In the genomic region with DNA sequence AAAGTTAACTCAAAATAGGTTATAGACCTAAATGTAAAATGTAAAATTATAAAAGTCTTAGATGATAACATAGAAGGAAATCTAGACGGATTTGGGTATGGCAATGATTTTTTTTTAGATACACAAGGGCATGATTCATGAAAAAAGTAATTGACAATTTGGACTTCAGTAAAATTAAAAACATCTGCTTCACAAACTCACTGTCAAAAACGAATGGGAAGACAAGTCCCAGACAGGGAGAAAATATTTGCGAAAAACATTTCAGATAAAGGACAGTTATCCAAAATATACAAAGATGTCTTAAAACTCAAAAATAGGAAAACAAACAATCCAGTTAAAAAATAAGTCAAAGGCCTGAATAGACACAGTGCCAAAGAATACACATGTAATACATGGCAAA, we compare ENCODE assay signal across 31 cellular contexts. TPM values are rescaled to one million over a fixed set of nuclear protein-coding genes. Genes with fewer than 3 reads are reported as not detected.
"Had no signal": no experiment of that assay in that cellular context is flagged by ENCODE, and none has a peak within 500 bp of the region (broad histone marks: within the 10 kb centered on the region; RNA-seq: fewer than 3 reads in every experiment).

No MANE protein-coding gene starts in this region.

- H3K4me3 ChIP-seq: coronary artery, esophagus muscularis mucosa, gastroesophageal sphincter, heart right ventricle had no signal

- H3K4me1 ChIP-seq: esophagus muscularis mucosa, gastroesophageal sphincter, heart right ventricle had no signal

- H3K27ac ChIP-seq: brain microvascular endothelial cell, coronary artery, esophagus muscularis mucosa, gastroesophageal sphincter, heart right ventricle had no signal

- DNase-seq: activated CD4-positive, alpha-beta memory T cell treated with anti-CD3 and anti-CD28 coated beads, Interleukin-2, amount 10 ng/mL, durations not matched to agents 7 days and 5 days; activated CD4-positive, alpha-beta T cell treated with anti-CD3 and anti-CD28 coated beads for 36 hours; activated CD4-positive, alpha-beta T cell treated with anti-CD3 and anti-CD28 coated beads, Interleukin-2, amount 10 ng/mL, durations not matched to agents 7 days and 5 days; activated CD4-positive, alpha-beta T cell treated with anti-CD3 and anti-CD28 coated beads, Interleukin-2, amount 50 U/mL, for 4 hours; activated CD4-positive, CD25-positive, alpha-beta regulatory T cell; activated CD4-positive, CD25-positive, alpha-beta regulatory T cell treated with anti-CD3 and anti-CD28 coated beads, Interleukin-2, amount 50 U/mL, for 72 hours; activated CD8-positive, alpha-beta memory T cell treated with anti-CD3 and anti-CD28 coated beads, Interleukin-2, amount 50 U/mL, for 48 hours; activated gamma-delta T cell; activated naive CD4-positive, alpha-beta T cell; activated naive CD4-positive, alpha-beta T cell treated with anti-CD3 and anti-CD28 coated beads, Interleukin-2, amount 10 ng/mL, durations not matched to agents 7 days and 5 days; activated naive CD8-positive, alpha-beta T cell treated with anti-CD3 and anti-CD28 coated beads, Interleukin-2, amount 10 ng/mL, durations not matched to agents 7 days and 5 days; activated T-cell treated with anti-CD3 and anti-CD28 coated beads for 4 hours; activated T-cell treated with anti-CD3 and anti-CD28 coated beads, Interleukin-2, amount 50 U/mL, for 24 hours; activated T-cell treated with anti-CD3 and anti-CD28 coated beads, Interleukin-2, amount 50 U/mL, for 72 hours; amniotic stem cell; anterior cingulate cortex; brain microvascular endothelial cell; dermis blood vessel endothelial cell; effector CD4-positive, alpha-beta T cell; effector memory CD8-positive, alpha-beta T cell; erythroblast; foreskin melanocyte; heart right ventricle; T-helper 1 cell; T-helper 17 cell; T1000 had no signal

- H3K27me3 ChIP-seq: brain microvascular endothelial cell, esophagus muscularis mucosa, gastroesophageal sphincter, heart right ventricle had no signal

- H3K36me3 ChIP-seq: brain microvascular endothelial cell, esophagus muscularis mucosa, gastroesophageal sphincter, heart right ventricle had no signal

- FAIRE-seq: astrocyte, bronchial epithelial cell had no signal

RNA-seq across cellular contexts. Expression of gene PTGS2, which starts 9.7 kb away (rescaled TPM):
- total RNA-seq: activated CD4-positive, alpha-beta T cell treated with anti-CD3 and anti-CD28 coated beads, Interleukin-2, amount 10 ng/mL, durations not matched to agents 7 days and 5 days; activated naive CD8-positive, alpha-beta T cell treated with anti-CD3 and anti-CD28 coated beads, Interleukin-2, amount 10 ng/mL, durations not matched to agents 7 days and 5 days had no signal
